18 cellular contexts compared by ENCODE assay signal in the genomic region with DNA sequence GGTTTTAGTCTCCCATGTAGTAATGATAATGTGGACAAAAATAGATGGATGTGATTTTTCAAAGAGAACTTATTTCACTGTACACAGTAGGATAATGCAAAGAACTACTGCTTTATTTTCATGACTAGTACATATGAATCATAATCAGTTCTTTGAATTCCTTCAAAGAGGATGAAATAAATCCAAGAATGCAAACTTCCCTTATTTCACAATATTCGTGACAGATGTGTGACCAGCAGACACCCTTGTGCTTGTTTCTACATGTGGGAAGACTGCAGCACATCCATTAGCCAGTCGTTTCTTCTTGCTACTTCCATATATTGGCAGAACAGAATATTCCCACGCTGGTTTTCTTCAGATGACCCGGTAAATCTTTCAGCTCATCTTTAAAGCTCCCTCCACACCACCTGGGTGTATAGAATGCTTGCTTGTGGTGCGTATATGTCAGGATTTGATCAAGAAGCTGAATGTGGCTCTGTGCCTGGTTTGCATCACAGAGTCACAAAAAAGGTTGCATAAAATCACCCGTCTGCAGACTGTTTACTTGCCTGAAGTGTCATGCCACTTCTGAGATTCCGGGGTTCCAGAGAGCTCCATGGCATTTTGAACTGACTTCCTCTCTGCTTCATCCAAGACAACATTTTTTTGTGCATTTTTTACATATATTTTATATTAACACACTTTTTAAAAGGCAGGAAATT. TPM values are rescaled to one million over a fixed set of nuclear protein-coding genes. Genes with fewer than 3 reads are reported as not detected.
A peak's percentile ranks its signal among the peaks of the same experiment; 100 is the strongest.
DNase-seq lines count a peak whose midpoint lies in the region; ATAC-seq and TF ChIP-seq lines count a peak whose summit lies in the region.
"Had no signal": no experiment of that assay in that cellular context is flagged by ENCODE, and none has a peak within 500 bp of the region (broad histone marks: within the 10 kb centered on the region; RNA-seq: fewer than 3 reads in every experiment).

No MANE protein-coding gene starts in this region.

- no peaks in the 10 kb centered on the region for H3K9me3 Mint-ChIP-seq in osteocyte (ENCODE audit: unreplicated experiment)
- no peaks in the 10 kb centered on the region for H3K9me3 Mint-ChIP-seq in activated CD4-positive, alpha-beta T cell treated with anti-CD3 and anti-CD28 coated beads for 36 hours (ENCODE audit: low read depth)
- H3K9me3 Mint-ChIP-seq: activated B cell treated with CpG ODN at 0.5 μM for 24 hours; activated naive CD4-positive, alpha-beta T cell treated with anti-CD3 and anti-CD28 coated beads, Interleukin-2, amount 50 U/mL, for 72 hours; dendritic cell treated with granulocyte-macrophage colony-stimulating factor and Interleukin-4, amounts not matched to agents 40 ng/mL and 50 ng/mL, for 4 days had no signal

- ATAC-seq in HG02571 (IDR thresholded peaks at IDR 0.05; ENCODE audit: unreplicated experiment) = no peak
- no peak for ATAC-seq in activated CD4-positive, alpha-beta T cell treated with anti-CD3 and anti-CD28 coated beads for 36 hours
- ATAC-seq: activated naive CD4-positive, alpha-beta T cell treated with anti-CD3 and anti-CD28 coated beads, Interleukin-2, amount 50 U/mL, for 72 hours; heart left ventricle; K562; left ventricle myocardium superior had no signal

- no peaks in the 10 kb centered on the region for H3K4me1 ChIP-seq in OCI-LY7 (ENCODE audit: insufficient read depth, low read length, poor library complexity, severe bottlenecking)
- H3K4me1 ChIP-seq: heart left ventricle had no signal

- H3K4me3 ChIP-seq in SK-N-MC (no peak overlapping the region), OCI-LY7 (ENCODE audit: low read depth, low read length, poor library complexity, severe bottlenecking) (no peak overlapping the region)
- H3K4me3 ChIP-seq: heart left ventricle, K562 had no signal

- no peak overlapping the region for H3K9ac ChIP-seq in SK-N-MC (ENCODE audit: insufficient read length)

- no peaks in the 10 kb centered on the region for H3K79me2 ChIP-seq in OCI-LY7 (ENCODE audit: insufficient read depth, low read depth, low read length)

- H3K36me3 ChIP-seq in SK-N-MC (ENCODE audit: insufficient read depth, low read length) (no peaks in the 10 kb centered on the region), OCI-LY7 (ENCODE audit: insufficient read depth, low read length) (no peaks in the 10 kb centered on the region)
- H3K36me3 ChIP-seq: heart left ventricle had no signal

- H2AFZ ChIP-seq in OCI-LY7 (ENCODE audit: low read length) = no peak overlapping the region

- TF ChIP-seq CTCF in osteocyte (IDR thresholded peaks at IDR 0.05) = no peak
- no peak for TF ChIP-seq CTCF in OCI-LY7 (conservative IDR thresholded peaks at IDR 0.05; ENCODE audit: low read length)

- DNase-seq in GM04503 (ENCODE audit: low read depth) = peak; percentile 58
- no peak for DNase-seq in SK-N-MC (ENCODE audit: low read depth, low spot score)
- peak; percentile 89 for DNase-seq in fibroblast of gingiva (ENCODE audit: low read depth)
- no peak for DNase-seq in osteocyte (ENCODE audit: extremely low spot score, unreplicated experiment)
- no peak for DNase-seq in NK-92 (lab: John Stamatoyannopoulos, UW; ENCODE audit: unreplicated experiment)
- no peak for DNase-seq in OCI-LY7 (ENCODE audit: low spot score)
- DNase-seq in activated CD4-positive, alpha-beta T cell treated with anti-CD3 and anti-CD28 coated beads for 36 hours = no peak
- DNase-seq: activated B cell treated with CpG ODN at 0.5 μM for 24 hours; activated CD8-positive, alpha-beta memory T cell treated with anti-CD3 and anti-CD28 coated beads, Interleukin-2, amount 50 U/mL, for 48 hours; heart left ventricle; left ventricle myocardium superior; NCI-H1436 treated with DMSO at 0.1 percent for 48 hours; NCI-H526 treated with DMSO at 0.1 percent for 48 hours; small intestine had no signal

- POLR2A ChIA-PET in OCI-LY7 (lab: Charles Lee) = interaction anchor here (0.6 kb wide), 1 partner anchor 1280 kb away, joined by 3 read pairs; no protein-coding TSS in a partner anchor
- POLR2A ChIA-PET in activated CD4-positive, alpha-beta T cell treated with anti-CD3 and anti-CD28 coated beads for 36 hours (lab: Charles Lee) = no interaction called here

- H3K36me3 Mint-ChIP-seq in osteocyte (ENCODE audit: unreplicated experiment) = no peaks in the 10 kb centered on the region
- H3K36me3 Mint-ChIP-seq in activated CD4-positive, alpha-beta T cell treated with anti-CD3 and anti-CD28 coated beads for 36 hours (ENCODE audit: low read depth) = no peaks in the 10 kb centered on the region
- H3K36me3 Mint-ChIP-seq: activated naive CD4-positive, alpha-beta T cell treated with anti-CD3 and anti-CD28 coated beads, Interleukin-2, amount 50 U/mL, for 72 hours had no signal

- H3K4me3 Mint-ChIP-seq in osteocyte (ENCODE audit: unreplicated experiment) = no peak overlapping the region
- no peak overlapping the region for H3K4me3 Mint-ChIP-seq in activated CD4-positive, alpha-beta T cell treated with anti-CD3 and anti-CD28 coated beads for 36 hours
- H3K4me3 Mint-ChIP-seq: activated B cell treated with CpG ODN at 0.5 μM for 24 hours; dendritic cell treated with granulocyte-macrophage colony-stimulating factor and Interleukin-4, amounts not matched to agents 40 ng/mL and 50 ng/mL, for 4 days had no signal

- peaks cover 27% of the 10 kb centered on the region for H3K4me1 Mint-ChIP-seq in osteocyte (ENCODE audit: unreplicated experiment)
- no peaks in the 10 kb centered on the region for H3K4me1 Mint-ChIP-seq in activated CD4-positive, alpha-beta T cell treated with anti-CD3 and anti-CD28 coated beads for 36 hours
- H3K4me1 Mint-ChIP-seq: activated B cell treated with CpG ODN at 0.5 μM for 24 hours had no signal

- H3K27me3 Mint-ChIP-seq in osteocyte (ENCODE audit: unreplicated experiment) = no peaks in the 10 kb centered on the region
- H3K27me3 Mint-ChIP-seq in activated CD4-positive, alpha-beta T cell treated with anti-CD3 and anti-CD28 coated beads for 36 hours = no peaks in the 10 kb centered on the region
- H3K27me3 Mint-ChIP-seq: activated B cell treated with CpG ODN at 0.5 μM for 24 hours; dendritic cell treated with granulocyte-macrophage colony-stimulating factor and Interleukin-4, amounts not matched to agents 40 ng/mL and 50 ng/mL, for 4 days had no signal

- H3K27ac Mint-ChIP-seq in osteocyte (ENCODE audit: unreplicated experiment) = peak overlapping the region; percentile 27
- no peak overlapping the region for H3K27ac Mint-ChIP-seq in activated CD4-positive, alpha-beta T cell treated with anti-CD3 and anti-CD28 coated beads for 36 hours
- H3K27ac Mint-ChIP-seq: activated B cell treated with CpG ODN at 0.5 μM for 24 hours; activated naive CD4-positive, alpha-beta T cell treated with anti-CD3 and anti-CD28 coated beads, Interleukin-2, amount 50 U/mL, for 72 hours; dendritic cell treated with granulocyte-macrophage colony-stimulating factor and Interleukin-4, amounts not matched to agents 40 ng/mL and 50 ng/mL, for 4 days had no signal

- BruUV-seq in OCI-LY7 (replicated peaks; lab: Mats Ljungman, UMichigan) = no TSS peak

- no peaks in the 10 kb centered on the region for H3K9me2 ChIP-seq in OCI-LY7 (ENCODE audit: insufficient read depth, low read length)

- CTCF ChIA-PET in OCI-LY7 (lab: Charles Lee; ENCODE audit: unreplicated experiment) = no interaction called here
- CTCF ChIA-PET in activated CD4-positive, alpha-beta T cell treated with anti-CD3 and anti-CD28 coated beads for 36 hours (lab: Charles Lee) = no interaction called here

- 0 out of 2 replicates have a peak overlapping the region, but pooled peaks have one; percentile 56 for H3K27ac ChIP-seq in SK-N-MC
- H3K27ac ChIP-seq in OCI-LY7 (ENCODE audit: low read depth, low read length, poor library complexity, severe bottlenecking) = no peak overlapping the region
- H3K27ac ChIP-seq: heart left ventricle had no signal

- intact Hi-C loops in OCI-LY7 (cut with micrococcal nuclease; ENCODE audit: unreplicated experiment) = no loop called here
- intact Hi-C loops in activated CD4-positive, alpha-beta T cell treated with anti-CD3 and anti-CD28 coated beads for 36 hours (cut with DNase I, micrococcal nuclease) = no loop called here

- H3K4me2 ChIP-seq in OCI-LY7 (ENCODE audit: low read length) = no peak overlapping the region

- no peaks in the 10 kb centered on the region for H4K20me1 ChIP-seq in OCI-LY7 (ENCODE audit: insufficient read depth, low read length)

- H3K9me3 ChIP-seq in SK-N-MC (ENCODE audit: low read depth, low read length) (no peaks in the 10 kb centered on the region), OCI-LY7 (ENCODE audit: low read length) (no peaks in the 10 kb centered on the region)
- H3K9me3 ChIP-seq: heart left ventricle had no signal

RNA-seq across cellular contexts. Expression of a gene that starts 47.7 kb away (rescaled TPM):
- total RNA-seq in osteocyte (106 and 114 TPM in 2 replicates), OCI-LY7 (2022) (not detected in 2 replicates)
- total RNA-seq in OCI-LY7 (2014; rRNA removed; shearing (Covaris generic)) = not detected in 2 replicates
- not detected for total RNA-seq in activated CD4-positive, alpha-beta T cell treated with anti-CD3 and anti-CD28 coated beads for 36 hours
- total RNA-seq: activated B cell treated with CpG ODN at 0.5 μM for 24 hours; activated naive CD4-positive, alpha-beta T cell treated with anti-CD3 and anti-CD28 coated beads, Interleukin-2, amount 50 U/mL, for 72 hours; K562 had no signal

Comparison
In these comparisons a context has a peak if more than half of its experiments do, and no peak if none do; other contexts are left out.
1. DNase-seq: peak in GM04503 (single experiment) and fibroblast of gingiva (single experiment); none in SK-N-MC (single experiment), osteocyte (single experiment), NK-92 (single experiment), OCI-LY7 (single experiment) and activated CD4-positive, alpha-beta T cell treated with anti-CD3 and anti-CD28 coated beads for 36 hours (single experiment).
2. RNA of a gene that starts 47.7 kb away (total RNA-seq): 106 to 114 TPM in osteocyte; not detected in OCI-LY7 and not detected in activated CD4-positive, alpha-beta T cell treated with anti-CD3 and anti-CD28 coated beads for 36 hours; every median in the first group is over 100 times any median in the second.